ENCODE assay signal across 9 cellular contexts in genomic region chr9:127519301-127520166, GRCh38.
DNase-seq lines count a peak whose midpoint lies in the region; ATAC-seq, FAIRE-seq and TF ChIP-seq lines count a peak whose summit lies in the region.
"Had no signal": no experiment of that assay in that cellular context is flagged by ENCODE, and none has a peak within 500 bp of the region (broad histone marks: within the 10 kb centered on the region; RNA-seq: fewer than 3 reads in every experiment).

No MANE protein-coding gene starts in this region.

- peaks cover 18% of the 10 kb centered on the region for H3K36me3 Mint-ChIP-seq in CD4-positive, CD25-positive, alpha-beta regulatory T cell
- peaks cover under 1 to 6% of the 10 kb centered on the region in 2 donors for H3K36me3 Mint-ChIP-seq in stimulated activated naive B cell treated with anti-CD40 and anti-IgM and Interleukin-4, amounts not matched to agents 10 μg/mL and 1 μg/mL and 100 μg/mL, for 72 hours

- dilution Hi-C loops in keratinocyte (cut with MboI; ENCODE audit: extremely low pct_ligation_motif_present, low sequenced_read_pairs) = no loop called here

- no peak overlapping the region for H3K27ac ChIP-seq in CD4-positive, CD25-positive, alpha-beta regulatory T cell (ENCODE audit: insufficient read depth, low read length, poor library complexity, severe bottlenecking)
- peak overlapping the region; percentile 48 for H3K27ac ChIP-seq in keratinocyte (ENCODE audit: control insufficient read depth, insufficient read depth, low read length)

- H3K4me2 ChIP-seq in keratinocyte (ENCODE audit: control insufficient read depth, extremely low read depth, insufficient read depth, low read depth, low read length) = peak overlapping the region; percentile 12

- TF ChIP-seq CTCF in keratinocyte (optimal IDR thresholded peaks at IDR 0.05 in 1 of 3, IDR thresholded peaks at IDR 0.05 in 1 of 3, conservative IDR thresholded peaks at IDR 0.05 in 1 of 3; ENCODE audit: extremely low read depth in 1 of 3, insufficient read depth in 2 of 3, low read length in 3 of 3) = no peak

- H3K36me3 ChIP-seq in CD4-positive, CD25-positive, alpha-beta regulatory T cell (ENCODE audit: control insufficient read depth, insufficient read depth, low read length) = peaks cover 11% of the 10 kb centered on the region
- H3K36me3 ChIP-seq in MG63 (peaks cover 83% of the 10 kb centered on the region), keratinocyte (ENCODE audit: control insufficient read depth in 2 of 2, extremely low read depth in 1 of 2, insufficient read depth in 2 of 2, low read length in 2 of 2) (peaks cover 38 to 55% of the 10 kb centered on the region in 2 experiments)

- FAIRE-seq in keratinocyte (lab: Jason Lieb, UNC) = peak; percentile 85

- peak; percentile 57 to 58 for ATAC-seq in CD4-positive, CD25-positive, alpha-beta regulatory T cell (ENCODE audit: low read depth in 2 of 2)
- ATAC-seq in stimulated activated naive B cell treated with anti-CD40 and anti-IgM and Interleukin-4, amounts not matched to agents 10 μg/mL and 1 μg/mL and 100 μg/mL, for 72 hours (replicated peaks) = peak; percentile 78 to 89
- no peak for ATAC-seq in HG03025 (IDR thresholded peaks at IDR 0.05; ENCODE audit: low FRiP score, unreplicated experiment)
- ATAC-seq: HCT116 had no signal

- H3K9ac ChIP-seq in keratinocyte (ENCODE audit: control insufficient read depth, extremely low read depth, insufficient read depth, low read length) = peak overlapping the region; percentile 25

- H3K4me3 Mint-ChIP-seq in CD4-positive, CD25-positive, alpha-beta regulatory T cell = no peak overlapping the region
- peak overlapping the region in 1 of 2 donors; percentile 29 for H3K4me3 Mint-ChIP-seq in stimulated activated naive B cell treated with anti-CD40 and anti-IgM and Interleukin-4, amounts not matched to agents 10 μg/mL and 1 μg/mL and 100 μg/mL, for 72 hours

- no peak for DNase-seq in CD4-positive, CD25-positive, alpha-beta regulatory T cell
- DNase-seq in MG63 (peak; percentile 94), amniotic epithelial cell (ENCODE audit: low read depth) (peak; percentile 97), keratinocyte (ENCODE audit: low read depth, low spot score) (no peak), NCI-H1105 treated with DMSO at 0.1 percent for 48 hours (lab: John Stamatoyannopoulos, UW) (no peak), medulla oblongata (ENCODE audit: extremely low spot score) (no peak)
- DNase-seq in stimulated activated naive B cell treated with anti-CD40 and anti-IgM and Interleukin-4, amounts not matched to agents 10 μg/mL and 1 μg/mL and 100 μg/mL, for 72 hours = peak; percentile 39

- no peaks in the 10 kb centered on the region for H3K27me3 Mint-ChIP-seq in CD4-positive, CD25-positive, alpha-beta regulatory T cell
- H3K27me3 Mint-ChIP-seq in stimulated activated naive B cell treated with anti-CD40 and anti-IgM and Interleukin-4, amounts not matched to agents 10 μg/mL and 1 μg/mL and 100 μg/mL, for 72 hours = peaks cover 0 to 16% of the 10 kb centered on the region in 2 donors

- H3K27ac Mint-ChIP-seq in CD4-positive, CD25-positive, alpha-beta regulatory T cell = no peak overlapping the region
- peak overlapping the region; percentile 56 for H3K27ac Mint-ChIP-seq in stimulated activated naive B cell treated with anti-CD40 and anti-IgM and Interleukin-4, amounts not matched to agents 10 μg/mL and 1 μg/mL and 100 μg/mL, for 72 hours

- peaks cover 3 to 12% of the 10 kb centered on the region in 2 experiments for H3K9me3 ChIP-seq in CD4-positive, CD25-positive, alpha-beta regulatory T cell (ENCODE audit: control insufficient read depth in 2 of 2, low read length in 2 of 2)
- H3K9me3 ChIP-seq in MG63 (peaks cover 11% of the 10 kb centered on the region), keratinocyte (ENCODE audit: control insufficient read depth, low read depth, low read length) (peaks cover 3% of the 10 kb centered on the region)

- H4K20me1 ChIP-seq in keratinocyte (ENCODE audit: control insufficient read depth, extremely low read depth, insufficient read depth, low read length) = peaks cover 10% of the 10 kb centered on the region

- H3K9me3 Mint-ChIP-seq in CD4-positive, CD25-positive, alpha-beta regulatory T cell = peaks cover 0 to 1% (median 0%) of the 10 kb centered on the region in 7 donors
- H3K9me3 Mint-ChIP-seq in stimulated activated naive B cell treated with anti-CD40 and anti-IgM and Interleukin-4, amounts not matched to agents 10 μg/mL and 1 μg/mL and 100 μg/mL, for 72 hours = peaks cover 6 to 8% of the 10 kb centered on the region in 2 donors

- no peaks in the 10 kb centered on the region for H3K27me3 ChIP-seq in CD4-positive, CD25-positive, alpha-beta regulatory T cell (ENCODE audit: control insufficient read depth, insufficient read depth, low read length)
- H3K27me3 ChIP-seq in MG63 = no peaks in the 10 kb centered on the region
- no peaks in the 10 kb centered on the region for H3K27me3 ChIP-seq in keratinocyte (ENCODE audit: control insufficient read depth, extremely low read depth, insufficient read depth, low read length)

- H2AFZ ChIP-seq in keratinocyte (ENCODE audit: control insufficient read depth, low read length) = no peak overlapping the region

- no peaks in the 10 kb centered on the region for H3K4me1 Mint-ChIP-seq in CD4-positive, CD25-positive, alpha-beta regulatory T cell
- peaks cover 9 to 19% of the 10 kb centered on the region in 2 donors for H3K4me1 Mint-ChIP-seq in stimulated activated naive B cell treated with anti-CD40 and anti-IgM and Interleukin-4, amounts not matched to agents 10 μg/mL and 1 μg/mL and 100 μg/mL, for 72 hours

- no peaks in the 10 kb centered on the region for H3K4me1 ChIP-seq in CD4-positive, CD25-positive, alpha-beta regulatory T cell (ENCODE audit: control insufficient read depth, insufficient read depth, low read length, poor library complexity, severe bottlenecking)
- peaks cover 50% of the 10 kb centered on the region for H3K4me1 ChIP-seq in keratinocyte (ENCODE audit: control insufficient read depth, extremely low read depth, insufficient read depth, low read length)

- peaks cover 46% of the 10 kb centered on the region for H3K79me2 ChIP-seq in keratinocyte (ENCODE audit: control insufficient read depth, insufficient read depth, low read length)

- H3K4me3 ChIP-seq in CD4-positive, CD25-positive, alpha-beta regulatory T cell (ENCODE audit: low read depth, low read length) = no peak overlapping the region
- H3K4me3 ChIP-seq in MG63 (no peak overlapping the region), keratinocyte (ENCODE audit: control insufficient read depth in 2 of 3, extremely low read depth in 1 of 3, insufficient read depth in 2 of 3, low read depth in 1 of 3, low read length in 3 of 3) (no peak overlapping the region)

- H3K9me1 ChIP-seq in keratinocyte (ENCODE audit: control insufficient read depth, extremely low read depth, insufficient read depth, low read length) = no peaks in the 10 kb centered on the region

Comparison
In these comparisons a context has a peak if more than half of its experiments do, and no peak if none do; other contexts are left out.
1. DNase-seq: peak in MG63 (single experiment), amniotic epithelial cell (single experiment) and stimulated activated naive B cell treated with anti-CD40 and anti-IgM and Interleukin-4, amounts not matched to agents 10 μg/mL and 1 μg/mL and 100 μg/mL, for 72 hours (single experiment); none in CD4-positive, CD25-positive, alpha-beta regulatory T cell (0 of 3), keratinocyte (single experiment), NCI-H1105 treated with DMSO at 0.1 percent for 48 hours (single experiment) and medulla oblongata (single experiment).